ENCODE assay signal across 1 cellular context in genomic region chr16:20878682-20879147, GRCh38.
TF ChIP-seq lines count a peak whose summit lies in the region.

No MANE protein-coding gene starts in this region.

TF ChIP-seq in HepG2, 621 proteins besides CTCF, POLR2A, EP300 and RAD21 (continued from another document and continues in another):
- TF ChIP-seq ZFYVE20 (CRISPR knock-in tag; IDR thresholded peaks at IDR 0.05; ENCODE audit: borderline replicate concordance, low read depth) (no peak), RBFOX2 (IDR thresholded peaks at IDR 0.05; ENCODE audit: low read depth, low read length) (no peak), FOSL2 (CRISPR knock-in tag; IDR thresholded peaks at IDR 0.05) (no peak), DPF2 (CRISPR knock-in tag; IDR thresholded peaks at IDR 0.05; ENCODE audit: borderline replicate concordance, low read depth) (peak; percentile 65; the same call in 1 of the 2 replicates), TFAP4 (IDR thresholded peaks at IDR 0.05; ENCODE audit: borderline replicate concordance, low read depth) (peak; percentile 14; the same call in 1 of the 2 replicates), TOE1 (CRISPR knock-in tag; IDR thresholded peaks at IDR 0.05) (no peak), KIAA2018 (CRISPR knock-in tag; IDR thresholded peaks at IDR 0.05; ENCODE audit: borderline replicate concordance) (no peak), NFYB (CRISPR knock-in tag; IDR thresholded peaks at IDR 0.05) (no peak), SRF (IDR thresholded peaks at IDR 0.05; ENCODE audit: low read depth, low read length) (no peak), ZNF296 (CRISPR knock-in tag; conservative IDR thresholded peaks at IDR 0.05) (no peak), KAT8 (CRISPR knock-in tag; IDR thresholded peaks at IDR 0.05) (no peak), ZMYM3 (CRISPR knock-in tag; IDR thresholded peaks at IDR 0.05) (0 out of 2 replicates have a peak, but pooled peaks have one; percentile 52), MAFF (IDR thresholded peaks at IDR 0.05; ENCODE audit: low read depth, low read length) (no peak; the same call in 1 of the 2 replicates), TBP (CRISPR knock-in tag; IDR thresholded peaks at IDR 0.05) (no peak), SKIL (CRISPR knock-in tag; IDR thresholded peaks at IDR 0.05; ENCODE audit: borderline replicate concordance) (no peak), KAT7 (CRISPR knock-in tag; IDR thresholded peaks at IDR 0.05; ENCODE audit: borderline replicate concordance) (no peak), ZNF597 (CRISPR knock-in tag; IDR thresholded peaks at IDR 0.05) (no peak), SRSF9 (IDR thresholded peaks at IDR 0.05; ENCODE audit: borderline replicate concordance, insufficient read depth, low read depth, low read length, poor library complexity, severe bottlenecking) (no peak), MXI1 (IDR thresholded peaks at IDR 0.05; ENCODE audit: borderline replicate concordance, low read depth, low read length) (no peak), ZMYM4 (CRISPR knock-in tag; IDR thresholded peaks at IDR 0.05) (0 out of 2 replicates have a peak, but pooled peaks have one; percentile 36), SRSF4 (IDR thresholded peaks at IDR 0.05; ENCODE audit: low read depth, low read length, poor library complexity, severe bottlenecking) (no peak)
- TF ChIP-seq, protein P1, sequence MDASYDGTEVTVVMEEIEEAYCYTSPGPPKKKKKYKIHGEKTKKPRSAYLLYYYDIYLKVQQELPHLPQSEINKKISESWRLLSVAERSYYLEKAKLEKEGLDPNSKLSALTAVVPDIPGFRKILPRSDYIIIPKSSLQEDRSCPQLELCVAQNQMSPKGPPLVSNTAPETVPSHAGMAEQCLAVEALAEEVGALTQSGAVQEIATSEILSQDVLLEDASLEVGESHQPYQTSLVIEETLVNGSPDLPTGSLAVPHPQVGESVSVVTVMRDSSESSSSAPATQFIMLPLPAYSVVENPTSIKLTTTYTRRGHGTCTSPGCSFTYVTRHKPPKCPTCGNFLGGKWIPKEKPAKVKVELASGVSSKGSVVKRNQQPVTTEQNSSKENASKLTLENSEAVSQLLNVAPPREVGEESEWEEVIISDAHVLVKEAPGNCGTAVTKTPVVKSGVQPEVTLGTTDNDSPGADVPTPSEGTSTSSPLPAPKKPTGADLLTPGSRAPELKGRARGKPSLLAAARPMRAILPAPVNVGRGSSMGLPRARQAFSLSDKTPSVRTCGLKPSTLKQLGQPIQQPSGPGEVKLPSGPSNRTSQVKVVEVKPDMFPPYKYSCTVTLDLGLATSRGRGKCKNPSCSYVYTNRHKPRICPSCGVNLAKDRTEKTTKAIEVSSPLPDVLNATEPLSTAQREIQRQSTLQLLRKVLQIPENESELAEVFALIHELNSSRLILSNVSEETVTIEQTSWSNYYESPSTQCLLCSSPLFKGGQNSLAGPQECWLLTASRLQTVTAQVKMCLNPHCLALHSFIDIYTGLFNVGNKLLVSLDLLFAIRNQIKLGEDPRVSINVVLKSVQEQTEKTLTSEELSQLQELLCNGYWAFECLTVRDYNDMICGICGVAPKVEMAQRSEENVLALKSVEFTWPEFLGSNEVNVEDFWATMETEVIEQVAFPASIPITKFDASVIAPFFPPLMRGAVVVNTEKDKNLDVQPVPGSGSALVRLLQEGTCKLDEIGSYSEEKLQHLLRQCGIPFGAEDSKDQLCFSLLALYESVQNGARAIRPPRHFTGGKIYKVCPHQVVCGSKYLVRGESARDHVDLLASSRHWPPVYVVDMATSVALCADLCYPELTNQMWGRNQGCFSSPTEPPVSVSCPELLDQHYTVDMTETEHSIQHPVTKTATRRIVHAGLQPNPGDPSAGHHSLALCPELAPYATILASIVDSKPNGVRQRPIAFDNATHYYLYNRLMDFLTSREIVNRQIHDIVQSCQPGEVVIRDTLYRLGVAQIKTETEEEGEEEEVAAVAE (CRISPR knock-in tag; IDR thresholded peaks at IDR 0.05; ENCODE audit: borderline replicate concordance): no peak; the same call in 1 of the 2 replicates
- TF ChIP-seq, protein P2, sequence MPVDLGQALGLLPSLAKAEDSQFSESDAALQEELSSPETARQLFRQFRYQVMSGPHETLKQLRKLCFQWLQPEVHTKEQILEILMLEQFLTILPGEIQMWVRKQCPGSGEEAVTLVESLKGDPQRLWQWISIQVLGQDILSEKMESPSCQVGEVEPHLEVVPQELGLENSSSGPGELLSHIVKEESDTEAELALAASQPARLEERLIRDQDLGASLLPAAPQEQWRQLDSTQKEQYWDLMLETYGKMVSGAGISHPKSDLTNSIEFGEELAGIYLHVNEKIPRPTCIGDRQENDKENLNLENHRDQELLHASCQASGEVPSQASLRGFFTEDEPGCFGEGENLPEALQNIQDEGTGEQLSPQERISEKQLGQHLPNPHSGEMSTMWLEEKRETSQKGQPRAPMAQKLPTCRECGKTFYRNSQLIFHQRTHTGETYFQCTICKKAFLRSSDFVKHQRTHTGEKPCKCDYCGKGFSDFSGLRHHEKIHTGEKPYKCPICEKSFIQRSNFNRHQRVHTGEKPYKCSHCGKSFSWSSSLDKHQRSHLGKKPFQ (CRISPR knock-in tag; IDR thresholded peaks at IDR 0.05; ENCODE audit: insufficient replicate concordance): no peak
- TF ChIP-seq, protein P3, sequence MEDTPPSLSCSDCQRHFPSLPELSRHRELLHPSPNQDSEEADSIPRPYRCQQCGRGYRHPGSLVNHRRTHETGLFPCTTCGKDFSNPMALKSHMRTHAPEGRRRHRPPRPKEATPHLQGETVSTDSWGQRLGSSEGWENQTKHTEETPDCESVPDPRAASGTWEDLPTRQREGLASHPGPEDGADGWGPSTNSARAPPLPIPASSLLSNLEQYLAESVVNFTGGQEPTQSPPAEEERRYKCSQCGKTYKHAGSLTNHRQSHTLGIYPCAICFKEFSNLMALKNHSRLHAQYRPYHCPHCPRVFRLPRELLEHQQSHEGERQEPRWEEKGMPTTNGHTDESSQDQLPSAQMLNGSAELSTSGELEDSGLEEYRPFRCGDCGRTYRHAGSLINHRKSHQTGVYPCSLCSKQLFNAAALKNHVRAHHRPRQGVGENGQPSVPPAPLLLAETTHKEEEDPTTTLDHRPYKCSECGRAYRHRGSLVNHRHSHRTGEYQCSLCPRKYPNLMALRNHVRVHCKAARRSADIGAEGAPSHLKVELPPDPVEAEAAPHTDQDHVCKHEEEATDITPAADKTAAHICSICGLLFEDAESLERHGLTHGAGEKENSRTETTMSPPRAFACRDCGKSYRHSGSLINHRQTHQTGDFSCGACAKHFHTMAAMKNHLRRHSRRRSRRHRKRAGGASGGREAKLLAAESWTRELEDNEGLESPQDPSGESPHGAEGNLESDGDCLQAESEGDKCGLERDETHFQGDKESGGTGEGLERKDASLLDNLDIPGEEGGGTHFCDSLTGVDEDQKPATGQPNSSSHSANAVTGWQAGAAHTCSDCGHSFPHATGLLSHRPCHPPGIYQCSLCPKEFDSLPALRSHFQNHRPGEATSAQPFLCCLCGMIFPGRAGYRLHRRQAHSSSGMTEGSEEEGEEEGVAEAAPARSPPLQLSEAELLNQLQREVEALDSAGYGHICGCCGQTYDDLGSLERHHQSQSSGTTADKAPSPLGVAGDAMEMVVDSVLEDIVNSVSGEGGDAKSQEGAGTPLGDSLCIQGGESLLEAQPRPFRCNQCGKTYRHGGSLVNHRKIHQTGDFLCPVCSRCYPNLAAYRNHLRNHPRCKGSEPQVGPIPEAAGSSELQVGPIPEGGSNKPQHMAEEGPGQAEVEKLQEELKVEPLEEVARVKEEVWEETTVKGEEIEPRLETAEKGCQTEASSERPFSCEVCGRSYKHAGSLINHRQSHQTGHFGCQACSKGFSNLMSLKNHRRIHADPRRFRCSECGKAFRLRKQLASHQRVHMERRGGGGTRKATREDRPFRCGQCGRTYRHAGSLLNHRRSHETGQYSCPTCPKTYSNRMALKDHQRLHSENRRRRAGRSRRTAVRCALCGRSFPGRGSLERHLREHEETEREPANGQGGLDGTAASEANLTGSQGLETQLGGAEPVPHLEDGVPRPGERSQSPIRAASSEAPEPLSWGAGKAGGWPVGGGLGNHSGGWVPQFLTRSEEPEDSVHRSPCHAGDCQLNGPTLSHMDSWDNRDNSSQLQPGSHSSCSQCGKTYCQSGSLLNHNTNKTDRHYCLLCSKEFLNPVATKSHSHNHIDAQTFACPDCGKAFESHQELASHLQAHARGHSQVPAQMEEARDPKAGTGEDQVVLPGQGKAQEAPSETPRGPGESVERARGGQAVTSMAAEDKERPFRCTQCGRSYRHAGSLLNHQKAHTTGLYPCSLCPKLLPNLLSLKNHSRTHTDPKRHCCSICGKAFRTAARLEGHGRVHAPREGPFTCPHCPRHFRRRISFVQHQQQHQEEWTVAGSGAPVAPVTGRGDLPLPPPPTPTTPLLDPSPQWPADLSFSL (CRISPR knock-in tag; IDR thresholded peaks at IDR 0.05): peak; percentile 63; the same call in 1 of the 2 replicates
